ENCODE assay signal across 9 cellular contexts in the genomic region with DNA sequence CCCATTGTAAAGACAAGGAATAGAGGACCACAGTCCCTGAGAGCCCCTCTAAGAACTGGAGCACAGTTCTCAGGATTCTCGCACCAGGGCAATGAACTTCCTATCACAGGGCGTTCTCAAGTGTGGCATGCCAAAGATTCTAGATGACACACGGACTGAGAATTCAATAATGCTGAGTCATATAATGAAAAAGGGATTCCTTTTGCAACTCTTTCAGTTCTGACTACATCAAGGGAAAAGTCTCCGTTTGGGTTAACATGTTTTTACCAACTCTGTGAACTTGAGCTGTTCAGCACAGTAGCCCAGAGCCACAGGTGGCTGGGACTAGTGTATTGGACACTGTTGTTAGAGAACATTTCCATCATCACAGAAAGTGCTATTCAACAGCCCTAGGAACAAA. TPM values are rescaled to one million over a fixed set of nuclear protein-coding genes. Genes with fewer than 3 reads are reported as not detected.
DNase-seq lines count a peak whose midpoint lies in the region; ATAC-seq lines count a peak whose summit lies in the region.
"Had no signal": no experiment of that assay in that cellular context is flagged by ENCODE, and none has a peak within 500 bp of the region (broad histone marks: within the 10 kb centered on the region; RNA-seq: fewer than 3 reads in every experiment).

No MANE protein-coding gene starts in this region.

- intact Hi-C loops in left ventricle myocardium superior (cut with micrococcal nuclease): no loop called here

- ATAC-seq in left ventricle myocardium superior (no peak), GM18498 (IDR thresholded peaks at IDR 0.05; ENCODE audit: unreplicated experiment) (no peak)

- peak; percentile 40 for DNase-seq in CD1c-positive myeloid dendritic cell (ENCODE audit: extremely low spot score)
- peak; percentile 95 for DNase-seq in HS-5 (ENCODE audit: low read depth)
- DNase-seq in amniotic epithelial cell (ENCODE audit: low read depth): peak; percentile 92
- peak; percentile 94 for DNase-seq in kidney glomerular epithelial cell (lab: John Stamatoyannopoulos, UW)
- no peak for DNase-seq in left ventricle myocardium superior
- no peak for DNase-seq in activated CD4-positive, CD25-positive, alpha-beta regulatory T cell treated with anti-CD3 and anti-CD28 coated beads, Interleukin-2, amount 50 U/mL, for 72 hours
- no peak for DNase-seq in GOT3 (lab: John Stamatoyannopoulos, UW)
- DNase-seq: NCI-H2171 had no signal

RNA-seq across cellular contexts. Expression of a gene that starts 3.4 kb away (rescaled TPM):
- total RNA-seq in left ventricle myocardium superior: 18.7 TPM

RNA-seq across cellular contexts. Expression of a gene that starts 3.8 kb away (rescaled TPM):
- 8.4 TPM for total RNA-seq in left ventricle myocardium superior

RNA-seq across cellular contexts. Expression of a gene that starts 22.4 kb away (rescaled TPM):
- 1.3 TPM for total RNA-seq in left ventricle myocardium superior

RNA-seq across cellular contexts. Expression of a gene that starts 24.1 kb away (rescaled TPM):
- 52.7 TPM for total RNA-seq in left ventricle myocardium superior

Comparison
In these comparisons a context has a peak if more than half of its experiments do, and no peak if none do; other contexts are left out.
1. DNase-seq: peak in CD1c-positive myeloid dendritic cell (single experiment), HS-5 (single experiment), amniotic epithelial cell (single experiment) and kidney glomerular epithelial cell (single experiment); none in left ventricle myocardium superior (single experiment), activated CD4-positive, CD25-positive, alpha-beta regulatory T cell treated with anti-CD3 and anti-CD28 coated beads, Interleukin-2, amount 50 U/mL, for 72 hours (single experiment) and GOT3 (single experiment).